ENCODE assay signal across 18 cellular contexts in genomic region chr18:10141559-10141958, GRCh38.
A peak's percentile ranks its signal among the peaks of the same experiment; 100 is the strongest.
DNase-seq lines count a peak whose midpoint lies in the region; FAIRE-seq and TF ChIP-seq lines count a peak whose summit lies in the region.
"Had no signal": no experiment of that assay in that cellular context is flagged by ENCODE, and none has a peak within 500 bp of the region (broad histone marks: within the 10 kb centered on the region; RNA-seq: fewer than 3 reads in every experiment).

No MANE protein-coding gene starts in this region.

- H3K4me1 ChIP-seq in adipocyte (ENCODE audit: control insufficient read depth, insufficient read depth, low read length) (peaks cover 57% of the 10 kb centered on the region), mesenchymal stem cell (ENCODE audit: control insufficient read depth, insufficient read depth, low read depth, low read length) (peaks cover 12% of the 10 kb centered on the region), subcutaneous abdominal adipose tissue (ENCODE audit: control insufficient read depth in 5 of 5, insufficient read depth in 5 of 5, low read length in 5 of 5) (peaks cover 15 to 47% (median 45%) of the 10 kb centered on the region in 5 donors)
- H3K4me1 ChIP-seq: BE2C had no signal

- TF ChIP-seq POLR2A in GM12892 (IDR thresholded peaks at IDR 0.05; ENCODE audit: low read depth, low read length): no peak

- H2BK5ac ChIP-seq in mesenchymal stem cell (ENCODE audit: low read depth, low read length, poor library complexity, severe bottlenecking): no peak overlapping the region

- peak overlapping the region in 1 of 2 experiments; percentile 26 for H3K14ac ChIP-seq in mesenchymal stem cell (ENCODE audit: low read length in 2 of 2)

- H2BK15ac ChIP-seq in mesenchymal stem cell (ENCODE audit: low read depth, poor library complexity, severe bottlenecking): no peak overlapping the region

- H4K8ac ChIP-seq in mesenchymal stem cell (ENCODE audit: low read length): peak overlapping the region; percentile 19

- H3K4ac ChIP-seq in mesenchymal stem cell (ENCODE audit: low read depth in 1 of 2, low read length in 2 of 2): peak overlapping the region; percentile 86 to 92

- 93% methylated on average over 6 of the region's 7 CpGs for WGBS in mesenchymal stem cell

- H4K91ac ChIP-seq in mesenchymal stem cell (ENCODE audit: low read length): peak overlapping the region; percentile 84

- peak overlapping the region; percentile 88 for H3K9ac ChIP-seq in adipocyte (ENCODE audit: low read length)
- no peak overlapping the region for H3K9ac ChIP-seq in mesenchymal stem cell (ENCODE audit: low read length)
- H3K9ac ChIP-seq in subcutaneous abdominal adipose tissue (ENCODE audit: low read length in 5 of 5): peak overlapping the region in 3 of 5 donors; percentile 10 to 35 (median 13)
- H3K9ac ChIP-seq: parathyroid adenoma had no signal

- no peak overlapping the region for H3K4me2 ChIP-seq in mesenchymal stem cell (ENCODE audit: low read length, poor library complexity, severe bottlenecking)

- H3K36me3 ChIP-seq in adipocyte (ENCODE audit: control insufficient read depth, insufficient read depth, low read length, severe bottlenecking): no peaks in the 10 kb centered on the region
- H3K36me3 ChIP-seq in mesenchymal stem cell (ENCODE audit: control insufficient read depth in 1 of 2, insufficient read depth in 2 of 2, low read depth in 1 of 2, low read length in 2 of 2): no peaks in the 10 kb centered on the region
- H3K36me3 ChIP-seq in subcutaneous abdominal adipose tissue (ENCODE audit: control insufficient read depth in 5 of 5, insufficient read depth in 5 of 5, low read length in 5 of 5): no peaks in the 10 kb centered on the region
- H3K36me3 ChIP-seq: BE2C had no signal

- peak overlapping the region; percentile 26 to 46 for H3K18ac ChIP-seq in mesenchymal stem cell (ENCODE audit: low read depth in 1 of 2, low read length in 2 of 2)

- no peak overlapping the region for H3K27ac ChIP-seq in mesenchymal stem cell (ENCODE audit: low read length, poor library complexity, severe bottlenecking)
- H3K27ac ChIP-seq in subcutaneous abdominal adipose tissue (ENCODE audit: low read depth, low read length): peak overlapping the region; percentile 90
- H3K27ac ChIP-seq: parathyroid adenoma had no signal

- no peak overlapping the region for H3K23ac ChIP-seq in mesenchymal stem cell (ENCODE audit: low read length in 2 of 2)

- no peak for FAIRE-seq in GM12892 (lab: Jason Lieb, UNC)

- no peaks in the 10 kb centered on the region for H3K79me1 ChIP-seq in mesenchymal stem cell (replicated peaks; ENCODE audit: low read length, poor library complexity, severe bottlenecking)

- no peaks in the 10 kb centered on the region for H3K27me3 ChIP-seq in adipocyte (replicated peaks; ENCODE audit: control insufficient read depth, insufficient read depth, low read length)
- no peaks in the 10 kb centered on the region for H3K27me3 ChIP-seq in mesenchymal stem cell (ENCODE audit: control insufficient read depth in 1 of 2, insufficient read depth in 1 of 2, low read length in 2 of 2)
- H3K27me3 ChIP-seq in subcutaneous abdominal adipose tissue (ENCODE audit: control insufficient read depth in 5 of 5, insufficient read depth in 4 of 5, low read length in 5 of 5): no peaks in the 10 kb centered on the region
- H3K27me3 ChIP-seq: BE2C had no signal

- H2AK5ac ChIP-seq in mesenchymal stem cell (ENCODE audit: low read length, severe bottlenecking): no peak overlapping the region

- peak overlapping the region; percentile 74 for H2BK120ac ChIP-seq in mesenchymal stem cell (ENCODE audit: low read depth, low read length)

- H3K9me3 ChIP-seq in adipocyte (ENCODE audit: control insufficient read depth, low read length) (no peaks in the 10 kb centered on the region), mesenchymal stem cell (ENCODE audit: control insufficient read depth, low read length) (no peaks in the 10 kb centered on the region), subcutaneous abdominal adipose tissue (ENCODE audit: control insufficient read depth in 5 of 5, low read length in 5 of 5) (no peaks in the 10 kb centered on the region)
- H3K9me3 ChIP-seq: BE2C had no signal

- H2AFZ ChIP-seq in mesenchymal stem cell (ENCODE audit: low read depth, low read length): no peak overlapping the region

- peak overlapping the region; percentile 69 to 79 for H2BK12ac ChIP-seq in mesenchymal stem cell (ENCODE audit: low read length in 2 of 2)

- DNase-seq in DMS53 (lab: John Stamatoyannopoulos, UW) (peak; percentile 71), DMS53 treated with DMSO at 0.1 percent for 48 hours (lab: John Stamatoyannopoulos, UW; ENCODE audit: unreplicated experiment) (no peak), adipocyte (ENCODE audit: low read depth) (no peak), mesenchymal stem cell (no peak), epidermal melanocyte (ENCODE audit: insufficient read length, low spot score) (no peak), GM12892 (ENCODE audit: insufficient read length) (no peak), putamen (ENCODE audit: low spot score) (no peak)
- DNase-seq: 8988T, activated gamma-delta T cell treated with Interleukin-2 at 50 U/mL for 16 hours, BE2C, GDM1, hypothalamus, MV-4-11, NCI-H2029, NCI-H446 treated with DMSO at 0.1 percent for 48 hours, T-cell had no signal

- peak overlapping the region; percentile 53 for H3K4me3 ChIP-seq in adipocyte (ENCODE audit: low read length)
- no peak overlapping the region for H3K4me3 ChIP-seq in mesenchymal stem cell (ENCODE audit: insufficient read depth in 1 of 2, low read depth in 1 of 2, low read length in 2 of 2)
- H3K4me3 ChIP-seq in subcutaneous abdominal adipose tissue (ENCODE audit: low read depth in 1 of 5, low read length in 5 of 5): no peak overlapping the region
